ENCODE assay signal across 14 cellular contexts in genomic region chr15:69035205-69035917, GRCh38. TPM values are rescaled to one million over a fixed set of nuclear protein-coding genes. Genes with fewer than 3 reads are reported as not detected.
DNase-seq lines count a peak whose midpoint lies in the region; ATAC-seq, FAIRE-seq and TF ChIP-seq lines count a peak whose summit lies in the region.
"Had no signal": no experiment of that assay in that cellular context is flagged by ENCODE, and none has a peak within 500 bp of the region (broad histone marks: within the 10 kb centered on the region; RNA-seq: fewer than 3 reads in every experiment).

No MANE protein-coding gene starts in this region.

- H3K4me3 ChIP-seq in HL-60 (replicated peaks; ENCODE audit: insufficient read depth, low read length) = no peak overlapping the region
- H3K4me3 ChIP-seq in bronchial epithelial cell (ENCODE audit: low read depth, low read length) = no peak overlapping the region
- no peak overlapping the region for H3K4me3 ChIP-seq in lower leg skin (ENCODE audit: low read depth, poor library complexity, severe bottlenecking)
- H3K4me3 ChIP-seq: skin epidermis had no signal

- DNase-seq in COLO668 (lab: John Stamatoyannopoulos, UW; ENCODE audit: unreplicated experiment) (peak; percentile 61), HL-60 (ENCODE audit: low read depth in 1 of 2, low spot score in 1 of 2) (peak in 1 of 2 experiments; percentile 40), bronchial epithelial cell (ENCODE audit: low read depth) (peak; percentile 77), lower leg skin (ENCODE audit: low spot score in 2 of 2) (peak; percentile 25 to 84), NCI-H1436 (lab: John Stamatoyannopoulos, UW) (no peak), Kasumi-1 (lab: John Stamatoyannopoulos, UW) (no peak), A172 (ENCODE audit: low spot score) (no peak)
- DNase-seq: activated CD4-positive, alpha-beta T cell treated with anti-CD3 and anti-CD28 coated beads, Interleukin-2, amount 10 ng/mL, durations not matched to agents 7 days and 5 days; caudate nucleus; immature natural killer cell; NCI-H774 had no signal

- no peak for TF ChIP-seq POLR2A in lower leg skin (IDR thresholded peaks at IDR 0.05)

- 49 to 55% methylated on average over 15 to 16 of the region's 16 CpGs for WGBS in lower leg skin, 2 donors

- peak; percentile 91 for FAIRE-seq in bronchial epithelial cell (lab: Jason Lieb, UNC)

- intact Hi-C loops in lower leg skin (cut with DNase I; ENCODE audit: low total_unique reads) = no loop called here

- H3K27me3 ChIP-seq in HL-60 (ENCODE audit: insufficient read depth, poor library complexity, severe bottlenecking) (peaks cover 3% of the 10 kb centered on the region), bronchial epithelial cell (ENCODE audit: control insufficient read depth, insufficient read depth, low read length) (peaks cover 2% of the 10 kb centered on the region)

- ATAC-seq in GM19035 (IDR thresholded peaks at IDR 0.05; ENCODE audit: unreplicated experiment) = no peak

- H3K36me3 ChIP-seq in bronchial epithelial cell (ENCODE audit: control insufficient read depth, insufficient read depth, low read length) = no peaks in the 10 kb centered on the region

- H3K27ac ChIP-seq in HL-60 (replicated peaks) = no peak overlapping the region

- TF ChIP-seq CTCF in HL-60 (IDR thresholded peaks at IDR 0.05; ENCODE audit: insufficient read depth, low read length) = peak; percentile 63
- TF ChIP-seq CTCF in bronchial epithelial cell (IDR thresholded peaks at IDR 0.05; ENCODE audit: insufficient read depth, low read length, severe bottlenecking) = peak; percentile 27
- no peak for TF ChIP-seq CTCF in lower leg skin (IDR thresholded peaks at IDR 0.05)

RNA-seq across cellular contexts. Expression of gene NOX5, which starts 20.9 kb away (rescaled TPM):
- total RNA-seq in bronchial epithelial cell (under 0.01 TPM in 1 of 2 replicates, not detected in the other), lower leg skin (under 1 TPM; 0.04 to 0.29 (median 0.12) TPM)
- total RNA-seq in A172 (2014; rRNA removed; shearing (Covaris generic)) = not detected in 2 replicates
- total RNA-seq: activated CD4-positive, alpha-beta T cell treated with anti-CD3 and anti-CD28 coated beads, Interleukin-2, amount 10 ng/mL, durations not matched to agents 7 days and 5 days; temporal lobe had no signal

Comparison
In these comparisons a context has a peak if more than half of its experiments do, and no peak if none do; other contexts are left out.
1. DNase-seq: peak in COLO668 (single experiment), bronchial epithelial cell (single experiment) and lower leg skin (2 of 2); none in NCI-H1436 (single experiment), Kasumi-1 (0 of 2) and A172 (single experiment).
2. CTCF ChIP-seq: peak in HL-60 (single experiment) and bronchial epithelial cell (single experiment); none in lower leg skin (0 of 3).